In the genomic region with DNA sequence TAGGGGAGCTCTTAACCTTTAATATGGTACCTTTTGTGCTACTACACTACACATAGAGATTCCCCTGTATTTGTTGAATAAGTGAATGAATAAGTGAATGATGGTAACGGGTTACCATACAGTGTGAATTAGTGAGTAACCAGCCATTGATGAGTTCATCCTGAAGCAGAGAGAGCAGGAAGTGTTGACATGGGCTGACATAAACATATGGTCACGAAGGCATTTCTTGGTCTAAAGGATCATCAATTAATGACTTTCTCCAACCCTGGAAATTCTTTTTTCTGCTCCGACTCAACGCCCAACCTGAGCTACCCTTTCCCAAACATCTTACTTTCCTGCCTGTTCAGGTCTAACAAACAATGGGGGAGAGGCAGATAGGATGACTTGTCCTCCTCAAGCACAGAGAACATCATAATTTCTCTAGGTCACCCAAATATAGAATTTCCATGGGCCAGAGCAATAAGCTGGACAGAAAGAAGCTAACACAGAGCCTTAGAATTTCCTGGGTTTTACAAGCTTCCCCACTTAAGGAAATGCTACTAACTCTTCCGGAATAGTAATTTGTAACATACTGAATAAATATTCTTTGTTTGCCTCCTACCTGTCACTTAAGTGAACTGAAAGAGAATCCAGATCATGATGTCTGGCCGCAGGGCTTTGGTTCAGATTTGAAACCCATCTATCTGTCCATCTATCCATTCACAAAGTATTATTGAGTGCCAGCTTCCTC, we compare ENCODE assay signal across 26 cellular contexts.
"Had no signal": no experiment of that assay in that cellular context is flagged by ENCODE, and none has a peak within 500 bp of the region (broad histone marks: within the 10 kb centered on the region; RNA-seq: fewer than 3 reads in every experiment).

No MANE protein-coding gene starts in this region.

- H3K4me1 Mint-ChIP-seq: activated B cell treated with CpG ODN at 0.5 μM for 24 hours; activated CD4-positive, alpha-beta T cell treated with anti-CD3 and anti-CD28 coated beads, Interleukin-2, amount 10 ng/mL, durations not matched to agents 7 days and 5 days; activated T-helper 17 cell treated with anti-CD3 and anti-CD28 coated beads, Interleukin-2, amount 50 U/mL, for 72 hours; central memory CD8-positive, alpha-beta T cell had no signal

- H3K4me1 ChIP-seq: Peyer's patch had no signal

- H3K27ac ChIP-seq: KMS-11, Peyer's patch had no signal

- H3K4me3 ChIP-seq: Peyer's patch had no signal

- H3K27me3 Mint-ChIP-seq: activated naive CD8-positive, alpha-beta T cell; activated T-helper 17 cell treated with anti-CD3 and anti-CD28 coated beads, Interleukin-2, amount 50 U/mL, for 72 hours had no signal

- H3K9me3 Mint-ChIP-seq: activated B cell treated with CpG ODN at 0.5 μM for 24 hours; activated CD4-positive, alpha-beta memory T cell treated with anti-CD3 and anti-CD28 coated beads for 36 hours; activated CD4-positive, alpha-beta T cell treated with anti-CD3 and anti-CD28 coated beads, Interleukin-2, amount 10 ng/mL, durations not matched to agents 7 days and 5 days; activated naive CD4-positive, alpha-beta T cell treated with anti-CD3 and anti-CD28 coated beads for 36 hours; activated T-helper 17 cell treated with anti-CD3 and anti-CD28 coated beads, Interleukin-2, amount 50 U/mL, for 72 hours; brain; central memory CD8-positive, alpha-beta T cell; T-helper 1 cell treated with Interleukin-12 subunit alpha and Interleukin-12 subunit beta and Interleukin-4 antibody, amounts not matched to agents 30 μg/mL and 1 μg/mL, for 36 hours had no signal

- H3K27me3 ChIP-seq: Peyer's patch had no signal

- H3K36me3 ChIP-seq: Peyer's patch had no signal

- H3K4me3 Mint-ChIP-seq: activated B cell treated with CpG ODN at 0.5 μM for 24 hours; activated CD4-positive, alpha-beta memory T cell treated with anti-CD3 and anti-CD28 coated beads for 36 hours; activated CD4-positive, alpha-beta T cell treated with anti-CD3 and anti-CD28 coated beads, Interleukin-2, amount 10 ng/mL, durations not matched to agents 7 days and 5 days; activated naive CD4-positive, alpha-beta T cell treated with anti-CD3 and anti-CD28 coated beads for 36 hours; activated naive CD8-positive, alpha-beta T cell; activated T-helper 17 cell treated with anti-CD3 and anti-CD28 coated beads, Interleukin-2, amount 50 U/mL, for 72 hours; brain; central memory CD8-positive, alpha-beta T cell; T-helper 1 cell treated with Interleukin-12 subunit alpha and Interleukin-12 subunit beta and Interleukin-4 antibody, amounts not matched to agents 30 μg/mL and 1 μg/mL, for 36 hours had no signal

- H3K9ac ChIP-seq: KMS-11 had no signal

- H3K4me2 ChIP-seq: KMS-11 had no signal

- DNase-seq: activated B cell treated with CpG ODN at 0.5 μM for 24 hours; activated CD4-positive, alpha-beta memory T cell treated with anti-CD3 and anti-CD28 coated beads for 36 hours; activated CD4-positive, alpha-beta T cell treated with anti-CD3 and anti-CD28 coated beads for 1 hour; activated CD4-positive, alpha-beta T cell treated with anti-CD3 and anti-CD28 coated beads, Interleukin-2, amount 10 ng/mL, durations not matched to agents 7 days and 5 days; activated gamma-delta T cell; activated naive CD4-positive, alpha-beta T cell treated with anti-CD3 and anti-CD28 coated beads for 36 hours; activated T-cell treated with anti-CD3 and anti-CD28 coated beads for 4 hours; activated T-cell treated with anti-CD3 and anti-CD28 coated beads, Interleukin-2, amount 50 U/mL, for 48 hours; amygdala; NCI-H1092; NCI-H1417; NCI-H1930; NCI-H2171; NCI-H2227 treated with DMSO at 0.1 percent for 48 hours; NCI-H446 treated with DMSO at 0.1 percent for 48 hours; NCI-H526; NCI-H774; OCI-M1; Peyer's patch; SHP77 treated with DMSO at 0.1 percent for 48 hours had no signal

- H3K9me3 ChIP-seq: Peyer's patch had no signal

- H3K36me3 Mint-ChIP-seq: activated CD4-positive, alpha-beta memory T cell treated with anti-CD3 and anti-CD28 coated beads for 36 hours; activated naive CD8-positive, alpha-beta T cell; brain had no signal

- H3K27ac Mint-ChIP-seq: activated B cell treated with CpG ODN at 0.5 μM for 24 hours; activated CD4-positive, alpha-beta memory T cell treated with anti-CD3 and anti-CD28 coated beads for 36 hours; activated CD4-positive, alpha-beta T cell treated with anti-CD3 and anti-CD28 coated beads, Interleukin-2, amount 10 ng/mL, durations not matched to agents 7 days and 5 days; activated naive CD4-positive, alpha-beta T cell treated with anti-CD3 and anti-CD28 coated beads for 36 hours; activated naive CD8-positive, alpha-beta T cell; activated T-helper 17 cell treated with anti-CD3 and anti-CD28 coated beads, Interleukin-2, amount 50 U/mL, for 72 hours; brain; T-helper 1 cell treated with Interleukin-12 subunit alpha and Interleukin-12 subunit beta and Interleukin-4 antibody, amounts not matched to agents 30 μg/mL and 1 μg/mL, for 36 hours had no signal
